Comparison of ENCODE assay signal across 8 cellular contexts in the genomic region with DNA sequence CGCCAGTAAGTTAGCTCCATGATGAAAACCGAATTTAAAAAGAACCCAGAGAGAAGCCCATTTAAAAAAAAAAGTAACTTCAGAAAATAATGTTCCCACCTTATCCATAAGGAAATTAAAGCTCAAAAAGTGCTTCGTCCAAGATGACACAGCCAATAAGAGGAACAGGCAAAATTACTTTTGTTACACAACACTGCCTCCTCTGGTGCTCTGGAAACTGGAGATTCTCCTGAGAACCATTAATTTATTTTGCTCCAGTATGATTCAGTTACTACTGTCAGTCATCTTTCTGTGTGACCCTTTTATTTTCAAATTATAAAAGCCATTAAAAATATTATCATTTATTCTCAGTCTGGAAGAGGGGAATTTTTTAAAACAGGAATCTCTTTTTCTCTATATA. TPM values are rescaled to one million over a fixed set of nuclear protein-coding genes. Genes with fewer than 3 reads are reported as not detected.
DNase-seq lines count a peak whose midpoint lies in the region; ATAC-seq and TF ChIP-seq lines count a peak whose summit lies in the region.

No MANE protein-coding gene starts in this region.

- H3K4me1 Mint-ChIP-seq in natural killer cell = peaks cover 22 to 23% of the 10 kb centered on the region in 2 donors
- peaks cover 17 to 42% of the 10 kb centered on the region in 2 donors for H3K4me1 Mint-ChIP-seq in natural killer cell treated with Interleukin-12 subunit alpha and Interleukin-12 subunit beta and Interleukin-15 and Interleukin-18, amount 100 ng/mL, for 72 hours (ENCODE audit: low read depth in 2 of 2)
- peaks cover 16 to 32% (median 24%) of the 10 kb centered on the region in 4 donors for H3K4me1 Mint-ChIP-seq in CD4-positive, alpha-beta memory T cell

- TF ChIP-seq CTCF in natural killer cell (IDR thresholded peaks at IDR 0.05) = no peak
- TF ChIP-seq CTCF in Panc1 (IDR thresholded peaks at IDR 0.05) = 0 out of 2 replicates have a peak, but pooled peaks have one; percentile 16

- H3K27ac ChIP-seq in Panc1 (ENCODE audit: low read length) = no peak overlapping the region
- H3K27ac ChIP-seq in CD4-positive, alpha-beta memory T cell (ENCODE audit: low read depth, low read length) = no peak overlapping the region
- no peak overlapping the region for H3K27ac ChIP-seq in effector memory CD4-positive, alpha-beta T cell (ENCODE audit: insufficient read depth, low read length, poor library complexity, severe bottlenecking)

- no peaks in the 10 kb centered on the region for H3K9me3 Mint-ChIP-seq in natural killer cell
- no peaks in the 10 kb centered on the region for H3K9me3 Mint-ChIP-seq in natural killer cell treated with Interleukin-12 subunit alpha and Interleukin-12 subunit beta and Interleukin-15 and Interleukin-18, amount 100 ng/mL, for 72 hours
- H3K9me3 Mint-ChIP-seq in CD4-positive, alpha-beta memory T cell = no peaks in the 10 kb centered on the region

- no TSS peak for BruUV-seq in Panc1 (replicated peaks; lab: Mats Ljungman, UMichigan)

- intact Hi-C loops in natural killer cell (cut with micrococcal nuclease) = loop anchor here (10.0 kb wide), 1 partner anchor 711 kb away; a partner anchor contains a TSS
- intact Hi-C loops in Panc1 (cut with micrococcal nuclease; ENCODE audit: unreplicated experiment) = loop anchor here (2.0 kb wide), 1 partner anchor 227 kb away; no protein-coding TSS in a partner anchor
- intact Hi-C loops in CD4-positive, alpha-beta memory T cell (cut with micrococcal nuclease) = loop anchor here (10.0 kb wide), 1 partner anchor 1469 kb away; no protein-coding TSS in a partner anchor

- no peaks in the 10 kb centered on the region for H3K9me3 ChIP-seq in Panc1 (ENCODE audit: control insufficient read depth, insufficient read depth, low read depth, low read length)
- no peaks in the 10 kb centered on the region for H3K9me3 ChIP-seq in CD4-positive, alpha-beta memory T cell (ENCODE audit: control insufficient read depth in 1 of 2, low read length in 2 of 2)
- no peaks in the 10 kb centered on the region for H3K9me3 ChIP-seq in effector memory CD4-positive, alpha-beta T cell (ENCODE audit: control insufficient read depth, low read length)

- CTCF ChIA-PET in Panc1 (lab: Charles Lee) = interaction anchor here (0.6 to 1.6 kb wide), 2 partner anchors 227 to 229 kb away, joined by 3 to 8 read pairs; no protein-coding TSS in a partner anchor
- CTCF ChIA-PET in CD4-positive, alpha-beta memory T cell (lab: Charles Lee; ENCODE audit: partially characterized antibody) = interaction anchor here (0.9 to 7.3 kb wide), 3 partner anchors 8 to 204 kb away, joined by 4 to 52 read pairs (median 7); no protein-coding TSS in a partner anchor

- POLR2A ChIA-PET in Panc1 (lab: Charles Lee) = interaction anchor here (1.1 kb wide), 1 partner anchor 230 kb away, joined by 3 read pairs; no protein-coding TSS in a partner anchor
- POLR2A ChIA-PET in CD4-positive, alpha-beta memory T cell (lab: Charles Lee; ENCODE audit: partially characterized antibody) = interaction anchor here (0.6 to 1.2 kb wide), 4 partner anchors 80 to 1133 kb away, joined by 3 to 5 read pairs (median 4); no protein-coding TSS in a partner anchor

- H3K36me3 ChIP-seq in Panc1 (ENCODE audit: control insufficient read depth, insufficient read depth, low read length) = no peaks in the 10 kb centered on the region
- no peaks in the 10 kb centered on the region for H3K36me3 ChIP-seq in CD4-positive, alpha-beta memory T cell (ENCODE audit: insufficient read depth, low read length)
- H3K36me3 ChIP-seq in effector memory CD4-positive, alpha-beta T cell (ENCODE audit: control insufficient read depth, insufficient read depth, low read length) = no peaks in the 10 kb centered on the region

- no peak overlapping the region for H3K27ac Mint-ChIP-seq in natural killer cell
- H3K27ac Mint-ChIP-seq in natural killer cell treated with Interleukin-12 subunit alpha and Interleukin-12 subunit beta and Interleukin-15 and Interleukin-18, amount 100 ng/mL, for 72 hours = no peak overlapping the region
- H3K27ac Mint-ChIP-seq in CD4-positive, alpha-beta memory T cell = no peak overlapping the region

- H3K4me3 ChIP-seq in Panc1 (ENCODE audit: low read depth in 2 of 2, low read length in 2 of 2) = no peak overlapping the region
- H3K4me3 ChIP-seq in CD4-positive, alpha-beta memory T cell (ENCODE audit: low read length in 2 of 2) = no peak overlapping the region
- no peak overlapping the region for H3K4me3 ChIP-seq in effector memory CD4-positive, alpha-beta T cell (ENCODE audit: insufficient read depth, low read depth, low read length, poor library complexity, severe bottlenecking)

- in situ Hi-C loops in Panc1 (cut with HindIII; ENCODE audit: low pct_unique_long_range_greater_than_20kb, low sequenced_read_pairs) = no loop called here

- H3K36me3 Mint-ChIP-seq in natural killer cell = no peaks in the 10 kb centered on the region
- no peaks in the 10 kb centered on the region for H3K36me3 Mint-ChIP-seq in natural killer cell treated with Interleukin-12 subunit alpha and Interleukin-12 subunit beta and Interleukin-15 and Interleukin-18, amount 100 ng/mL, for 72 hours
- H3K36me3 Mint-ChIP-seq in CD4-positive, alpha-beta memory T cell = peaks cover 7 to 11% of the 10 kb centered on the region in 2 donors

- no peaks in the 10 kb centered on the region for H3K27me3 Mint-ChIP-seq in natural killer cell (ENCODE audit: low read depth in 2 of 2)
- H3K27me3 Mint-ChIP-seq in natural killer cell treated with Interleukin-12 subunit alpha and Interleukin-12 subunit beta and Interleukin-15 and Interleukin-18, amount 100 ng/mL, for 72 hours = no peaks in the 10 kb centered on the region
- no peaks in the 10 kb centered on the region for H3K27me3 Mint-ChIP-seq in CD4-positive, alpha-beta memory T cell

- DNase-seq in natural killer cell (no peak), Panc1 (ENCODE audit: low read depth, low spot score) (no peak), fibroblast of peridontal ligament (ENCODE audit: extremely low read depth) (peak; percentile 59), DMS79 treated with DMSO at 0.1 percent for 48 hours (lab: John Stamatoyannopoulos, UW) (no peak)
- no peak for DNase-seq in natural killer cell treated with Interleukin-12 subunit alpha and Interleukin-12 subunit beta and Interleukin-15 and Interleukin-18, amount 100 ng/mL, for 72 hours (ENCODE audit: low spot score)
- DNase-seq in CD4-positive, alpha-beta memory T cell = no peak
- no peak for DNase-seq in effector memory CD4-positive, alpha-beta T cell
- no peak for DNase-seq in stimulated activated CD4-positive, alpha-beta T cell treated with anti-CD3 and anti-CD28 coated beads, Interleukin-15, amount 100 ng/mL, for 24 hours

- H3K4me1 ChIP-seq in Panc1 (ENCODE audit: control insufficient read depth, insufficient read depth, low read length) = peaks cover 13% of the 10 kb centered on the region
- H3K4me1 ChIP-seq in CD4-positive, alpha-beta memory T cell (ENCODE audit: insufficient read depth, low read length) = peaks cover 17% of the 10 kb centered on the region
- H3K4me1 ChIP-seq in effector memory CD4-positive, alpha-beta T cell (ENCODE audit: control insufficient read depth, insufficient read depth, low read length, poor library complexity, severe bottlenecking) = peaks cover 12% of the 10 kb centered on the region

- H3K4me3 Mint-ChIP-seq in natural killer cell = peak overlapping the region; percentile 9
- H3K4me3 Mint-ChIP-seq in natural killer cell treated with Interleukin-12 subunit alpha and Interleukin-12 subunit beta and Interleukin-15 and Interleukin-18, amount 100 ng/mL, for 72 hours = no peak overlapping the region
- peak overlapping the region in 1 of 8 donors; percentile 30 for H3K4me3 Mint-ChIP-seq in CD4-positive, alpha-beta memory T cell

- no peaks in the 10 kb centered on the region for H3K27me3 ChIP-seq in Panc1 (ENCODE audit: control insufficient read depth, insufficient read depth, low read length)
- H3K27me3 ChIP-seq in CD4-positive, alpha-beta memory T cell (ENCODE audit: insufficient read depth, low read length) = no peaks in the 10 kb centered on the region
- no peaks in the 10 kb centered on the region for H3K27me3 ChIP-seq in effector memory CD4-positive, alpha-beta T cell (replicated peaks; ENCODE audit: control insufficient read depth, insufficient read depth, low read length, poor library complexity, severe bottlenecking)

- ATAC-seq in natural killer cell = no peak
- ATAC-seq in natural killer cell treated with Interleukin-12 subunit alpha and Interleukin-12 subunit beta and Interleukin-15 and Interleukin-18, amount 100 ng/mL, for 72 hours = no peak
- ATAC-seq in Panc1 = no peak

RNA-seq across cellular contexts. Expression of a gene that starts 2.0 kb away (rescaled TPM):
- total RNA-seq in natural killer cell (10 to 100 TPM; 16.5 to 30.1 (median 27.1) TPM), Panc1 (2021; ENCODE audit: unreplicated experiment) (44.4 TPM)
- total RNA-seq in natural killer cell treated with Interleukin-12 subunit alpha and Interleukin-12 subunit beta and Interleukin-15 and Interleukin-18, amount 100 ng/mL, for 72 hours = 10 to 100 TPM; 23.3 to 37.8 TPM
- 47.0 TPM for polyA plus RNA-seq in Panc1 (2012; ENCODE audit: insufficient read length)
- total RNA-seq in CD4-positive, alpha-beta memory T cell = 10 to 100 TPM; 38.2 to 42.6 TPM
- 10 to 100 TPM in 1 of 2 donors, 1 to 10 TPM in 1; 9.8 to 11.1 TPM for polyA plus RNA-seq in CD4-positive, alpha-beta memory T cell

RNA-seq across cellular contexts. Expression of a gene that starts 42.9 kb away (rescaled TPM):
- total RNA-seq in natural killer cell = under 1 TPM in 1 of 3 donors, not detected in 2; 0.99 TPM
- total RNA-seq in natural killer cell treated with Interleukin-12 subunit alpha and Interleukin-12 subunit beta and Interleukin-15 and Interleukin-18, amount 100 ng/mL, for 72 hours = not detected
- not detected for total RNA-seq in Panc1 (2021; ENCODE audit: unreplicated experiment)
- polyA plus RNA-seq in Panc1 (2012; ENCODE audit: insufficient read length) = not detected
- not detected for total RNA-seq in CD4-positive, alpha-beta memory T cell
- polyA plus RNA-seq in CD4-positive, alpha-beta memory T cell = not detected
